Comparison of ENCODE assay signal across 21 cellular contexts in the genomic region with DNA sequence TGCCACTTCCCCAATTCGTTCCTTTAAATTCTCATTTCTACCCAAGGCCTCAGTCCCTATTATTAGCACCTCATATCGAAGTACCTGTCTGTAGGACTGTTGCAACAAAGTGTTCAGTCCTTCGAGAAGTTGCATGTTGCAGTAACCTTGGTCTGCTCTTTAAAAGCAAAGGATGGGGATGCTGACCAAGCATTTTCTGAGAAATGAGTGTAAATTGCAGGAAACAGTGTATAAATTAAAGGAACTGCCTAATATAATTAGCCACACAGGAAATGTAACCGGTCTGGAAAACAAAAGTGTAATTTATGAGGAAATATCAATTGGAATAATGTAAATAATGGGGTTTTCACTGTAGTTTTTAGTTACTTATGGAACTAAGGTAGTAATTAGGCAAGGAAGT.
DNase-seq lines count a peak whose midpoint lies in the region; ATAC-seq, FAIRE-seq and TF ChIP-seq lines count a peak whose summit lies in the region.
"Had no signal": no experiment of that assay in that cellular context is flagged by ENCODE, and none has a peak within 500 bp of the region (broad histone marks: within the 10 kb centered on the region; RNA-seq: fewer than 3 reads in every experiment).

No MANE protein-coding gene starts in this region.

- H3K4me3 ChIP-seq in HepG2 (replicated peaks in 1 of 3; ENCODE audit: insufficient read depth in 1 of 3, low read depth in 2 of 3, low read length in 3 of 3) = no peak overlapping the region
- H3K4me3 ChIP-seq in right lobe of liver = no peak overlapping the region
- no peak overlapping the region for H3K4me3 ChIP-seq in IMR-90 (ENCODE audit: insufficient read depth, low read depth, low read length)
- H3K4me3 ChIP-seq in K562 = no peak overlapping the region
- H3K4me3 ChIP-seq: BLaER1 treated with 17β-estradiol and CSF1 and Interleukin-3, amounts not matched to agents 10 nM and 100 nM had no signal

- no peak for TF ChIP-seq POLR2A in HepG2 (IDR thresholded peaks at IDR 0.05; ENCODE audit: insufficient read depth in 1 of 2, low read depth in 2 of 2, low read length in 2 of 2)
- no peak for TF ChIP-seq POLR2A in right lobe of liver (IDR thresholded peaks at IDR 0.05)
- no peak for TF ChIP-seq POLR2A in IMR-90 (IDR thresholded peaks at IDR 0.05; ENCODE audit: low read depth, low read length)
- no peak for TF ChIP-seq POLR2A in K562 (conservative IDR thresholded peaks at IDR 0.05)

- no peak overlapping the region for H3K23ac ChIP-seq in IMR-90 (ENCODE audit: low read depth, low read length)

- FAIRE-seq in HepG2 (lab: Jason Lieb, UNC) (no peak), K562 (lab: Jason Lieb, UNC) (no peak)
- FAIRE-seq: D721Med, G401.6, GM12891, GM19239 had no signal

- no peak overlapping the region for H2BK5ac ChIP-seq in IMR-90 (ENCODE audit: low read depth, low read length, poor library complexity, severe bottlenecking)

- no peak overlapping the region for H3K56ac ChIP-seq in IMR-90 (ENCODE audit: extremely low read depth, insufficient read depth, low read length)

- H3K14ac ChIP-seq in IMR-90 (replicated peaks; ENCODE audit: low read depth, low read length) = no peak overlapping the region

- no peaks in the 10 kb centered on the region for H3K4me1 ChIP-seq in HepG2 (ENCODE audit: insufficient read depth, low read length)
- peaks cover 0 to 12% (median 3%) of the 10 kb centered on the region in 4 donors for H3K4me1 ChIP-seq in right lobe of liver
- no peaks in the 10 kb centered on the region for H3K4me1 ChIP-seq in IMR-90 (ENCODE audit: control insufficient read depth, insufficient read depth, low read length)
- no peaks in the 10 kb centered on the region for H3K4me1 ChIP-seq in K562 (replicated peaks in 1 of 2; ENCODE audit: control insufficient read depth in 2 of 2, insufficient read depth in 2 of 2, low read length in 2 of 2)
- H3K4me1 ChIP-seq: Caco-2 had no signal

- H3K79me2 ChIP-seq in HepG2 (ENCODE audit: insufficient read depth, low read length) = no peaks in the 10 kb centered on the region
- H3K79me2 ChIP-seq in K562 (ENCODE audit: control insufficient read depth, insufficient read depth, low read length) = no peaks in the 10 kb centered on the region

- no peak overlapping the region for H3K18ac ChIP-seq in IMR-90 (ENCODE audit: low read depth, low read length)

- no peak overlapping the region for H2BK120ac ChIP-seq in IMR-90 (ENCODE audit: low read depth, low read length)

- H2BK15ac ChIP-seq in IMR-90 (ENCODE audit: low read depth, low read length) = no peak overlapping the region

- DNase-seq in HepG2 (ENCODE audit: low spot score) = no peak
- no peak for DNase-seq in right lobe of liver
- no peak for DNase-seq in IMR-90
- DNase-seq in K562 (ENCODE audit: extremely low read depth in 1 of 4, low spot score in 3 of 4) = no peak
- no peak for DNase-seq in HT-29 (ENCODE audit: low spot score)
- DNase-seq in stimulated activated CD4-positive, alpha-beta T cell treated with anti-CD3 and anti-CD28 coated beads, Interleukin-1b, Interleukin-23, amount 100 ng/mL, for 48 hours = no peak
- DNase-seq: AML-193; Caco-2; Calu3; CD4-positive, alpha-beta T cell; CD8-positive, alpha-beta T cell; DMS79 treated with DMSO at 0.1 percent for 48 hours; GF-D8 had no signal

- BruUV-seq in HepG2 (replicated peaks; lab: Mats Ljungman, UMichigan) (no TSS peak), IMR-90 (replicated peaks; lab: Mats Ljungman, UMichigan) (no TSS peak), K562 (replicated peaks; lab: Mats Ljungman, UMichigan) (no TSS peak)

- CTCF ChIA-PET in HepG2 (lab: Yijun Ruan, JAX; ENCODE audit: low intra/inter-chr PET ratio, low total read pairs) (no interaction called here), IMR-90 (lab: Yijun Ruan, JAX) (interaction anchor here (0.7 kb wide), 1 partner anchor 17 kb away, joined by 7 read pairs; no protein-coding TSS in a partner anchor), K562 (lab: Yijun Ruan, JAX; ENCODE audit: low intra/inter-chr PET ratio) (no interaction called here)

- H3K9me1 ChIP-seq in IMR-90 (ENCODE audit: insufficient read depth, low read length) (no peaks in the 10 kb centered on the region), K562 (ENCODE audit: control insufficient read depth, insufficient read depth, low read length) (no peaks in the 10 kb centered on the region)

- no peak overlapping the region for H2AFZ ChIP-seq in HepG2 (ENCODE audit: low read length)
- H2AFZ ChIP-seq in IMR-90 (replicated peaks; ENCODE audit: low read length, poor library complexity) = no peak overlapping the region
- no peak overlapping the region for H2AFZ ChIP-seq in K562 (ENCODE audit: low read depth, low read length)

- H4K8ac ChIP-seq in IMR-90 (ENCODE audit: low read depth in 2 of 2, low read length in 2 of 2) = no peak overlapping the region

- no peak for TF ChIP-seq EP300 in HepG2 (IDR thresholded peaks at IDR 0.05; ENCODE audit: low read depth in 2 of 2, low read length in 2 of 2)
- no peak for TF ChIP-seq EP300 in HepG2 (CRISPR knock-in tag; IDR thresholded peaks at IDR 0.05; ENCODE audit: borderline replicate concordance)
- TF ChIP-seq EP300 in K562 (IDR thresholded peaks at IDR 0.05; ENCODE audit: low read length) = no peak

- H4K20me1 ChIP-seq in HepG2 (ENCODE audit: insufficient read depth, low read length) (no peaks in the 10 kb centered on the region), IMR-90 (ENCODE audit: insufficient read depth, low read length) (no peaks in the 10 kb centered on the region), K562 (replicated peaks; ENCODE audit: control insufficient read depth, insufficient read depth, low read length) (no peaks in the 10 kb centered on the region)
- H4K20me1 ChIP-seq: BLaER1 treated with 17β-estradiol and CSF1 and Interleukin-3, amounts not matched to agents 10 nM and 100 nM had no signal

- H3K4me2 ChIP-seq in HepG2 (ENCODE audit: low read depth, low read length) = no peak overlapping the region
- no peak overlapping the region for H3K4me2 ChIP-seq in IMR-90 (ENCODE audit: low read depth, low read length)
- no peak overlapping the region for H3K4me2 ChIP-seq in K562 (ENCODE audit: insufficient read depth, low read length)

- H3K79me1 ChIP-seq in IMR-90 (ENCODE audit: low read depth in 1 of 2, low read length in 2 of 2) = no peaks in the 10 kb centered on the region

- H3K9ac ChIP-seq in HepG2 (ENCODE audit: insufficient read depth, low read depth, low read length) = no peak overlapping the region
- H3K9ac ChIP-seq in IMR-90 (ENCODE audit: low read depth, low read length) = no peak overlapping the region
- H3K9ac ChIP-seq in K562 (ENCODE audit: insufficient read depth in 1 of 2, low read depth in 2 of 2, low read length in 2 of 2) = no peak overlapping the region
- H3K9ac ChIP-seq: BLaER1 treated with 17β-estradiol and CSF1 and Interleukin-3, amounts not matched to agents 10 nM and 100 nM had no signal

- H3K4ac ChIP-seq in IMR-90 (ENCODE audit: low read depth, low read length) = no peak overlapping the region

- no peak overlapping the region for H2AK5ac ChIP-seq in IMR-90 (ENCODE audit: low read depth, low read length)

- POLR2A ChIA-PET in HepG2 (lab: Yijun Ruan, JAX) (no interaction called here), IMR-90 (lab: Charles Lee; ENCODE audit: unreplicated experiment) (no interaction called here), K562 (lab: Yijun Ruan, JAX) (no interaction called here)

- TF ChIP-seq CTCF in HepG2 (CRISPR knock-in tag; IDR thresholded peaks at IDR 0.05) (no peak), right lobe of liver (IDR thresholded peaks at IDR 0.05) (no peak), IMR-90 (conservative IDR thresholded peaks at IDR 0.05; ENCODE audit: low read depth, low read length) (no peak), K562 (IDR thresholded peaks at IDR 0.05 in 2 of 3, conservative IDR thresholded peaks at IDR 0.05 in 1 of 3; ENCODE audit: insufficient read depth in 2 of 3, low read depth in 1 of 3, low read length in 3 of 3) (no peak)

- H2BK20ac ChIP-seq in IMR-90 (ENCODE audit: low read depth, low read length) = no peak overlapping the region

- H3K27ac ChIP-seq in HepG2 (ENCODE audit: extremely low read length, insufficient read depth, low read length) (no peak overlapping the region), right lobe of liver (no peak overlapping the region), IMR-90 (ENCODE audit: insufficient read depth, low read length) (no peak overlapping the region), K562 (ENCODE audit: extremely low read depth, low read depth, low read length) (no peak overlapping the region)
- H3K27ac ChIP-seq: 22Rv1; BLaER1 treated with 17β-estradiol and CSF1 and Interleukin-3, amounts not matched to agents 10 nM and 100 nM; C4-2B had no signal

- ATAC-seq in HepG2 (no peak), right lobe of liver (no peak), IMR-90 (ENCODE audit: low read depth) (no peak), K562 (no peak), GM19397 (IDR thresholded peaks at IDR 0.05; ENCODE audit: unreplicated experiment) (no peak)
- ATAC-seq: CD8-positive, alpha-beta T cell had no signal

- in situ Hi-C loops in HepG2 (cut with HindIII; ENCODE audit: extremely low pct_ligation_motif_present, low pct_unique_long_range_greater_than_20kb) (no loop called here), IMR-90 (cut with MboI; ENCODE audit: low sequenced_read_pairs) (no loop called here), K562 (cut with MboI) (no loop called here)

- H3K9me3 ChIP-seq in HepG2 (ENCODE audit: low read length) = peaks cover 5% of the 10 kb centered on the region
- H3K9me3 ChIP-seq in right lobe of liver = peaks cover 0 to under 1% (median 0%) of the 10 kb centered on the region in 4 donors
- H3K9me3 ChIP-seq in IMR-90 (ENCODE audit: control insufficient read depth, insufficient read depth, low read length) = no peaks in the 10 kb centered on the region
- H3K9me3 ChIP-seq in K562 (replicated peaks; ENCODE audit: control insufficient read depth, insufficient read depth, low read depth, low read length) = no peaks in the 10 kb centered on the region

- H4K91ac ChIP-seq in IMR-90 (ENCODE audit: insufficient read depth, low read depth, low read length) = no peak overlapping the region

- no peak overlapping the region for H4K5ac ChIP-seq in IMR-90 (ENCODE audit: low read depth, low read length)

- H2AK9ac ChIP-seq in IMR-90 (replicated peaks; ENCODE audit: low read depth, low read length, poor library complexity) = no peak overlapping the region

- dilution Hi-C loops in IMR-90 (cut with HindIII; ENCODE audit: low sequenced_read_pairs, unreplicated experiment) = no loop called here

- peaks cover 0 to 8% of the 10 kb centered on the region in 2 experiments; a peak in 1 of 5 replicates for H3K27me3 ChIP-seq in HepG2 (ENCODE audit: control insufficient read depth in 1 of 2, insufficient read depth in 2 of 2, low read length in 2 of 2)
- H3K27me3 ChIP-seq in right lobe of liver = no peaks in the 10 kb centered on the region
- peaks cover 4% of the 10 kb centered on the region for H3K27me3 ChIP-seq in IMR-90 (ENCODE audit: control insufficient read depth, insufficient read depth, low read length)
- peaks cover 0 to 2% of the 10 kb centered on the region in 2 experiments; a peak in 3 of 5 replicates for H3K27me3 ChIP-seq in K562 (ENCODE audit: control insufficient read depth in 2 of 2, insufficient read depth in 2 of 2, low read length in 2 of 2)
- H3K27me3 ChIP-seq: BLaER1 treated with 17β-estradiol and CSF1 and Interleukin-3, amounts not matched to agents 10 nM and 100 nM had no signal

- 2% methylated on average over 4 of the region's 4 CpGs for WGBS in HepG2 (ENCODE audit: low lambda C conversion rate)
- WGBS in right lobe of liver (ENCODE audit: insufficient coverage, low coverage, low lambda C conversion rate, missing lambda C conversion rate) = 47% methylated on average over 4 of the region's 4 CpGs
- WGBS in IMR-90 (ENCODE audit: extremely low coverage in 2 of 2, insufficient read length in 1 of 2), 2 experiments = 40% methylated on average over 1 of the region's 4 CpGs; no CpG with 5 or more reads in 1 of the 2 experiments
- 1% methylated on average over 4 of the region's 4 CpGs for WGBS in K562 (ENCODE audit: insufficient coverage, low coverage, missing lambda C conversion rate)

- TF ChIP-seq RAD21 in HepG2 (CRISPR knock-in tag; IDR thresholded peaks at IDR 0.05) (no peak), IMR-90 (IDR thresholded peaks at IDR 0.05; ENCODE audit: low read length) (no peak), K562 (CRISPR knock-in tag; conservative IDR thresholded peaks at IDR 0.05 in 1 of 2, IDR thresholded peaks at IDR 0.05 in 1 of 2) (no peak)

- intact Hi-C loops in HepG2 (cut with micrococcal nuclease; ENCODE audit: unreplicated experiment) (no loop called here), right lobe of liver (cut with DNase I) (no loop called here), IMR-90 (cut with micrococcal nuclease) (no loop called here), K562 (cut with micrococcal nuclease) (no loop called here)

- H3K36me3 ChIP-seq in HepG2 (replicated peaks in 1 of 2; ENCODE audit: control insufficient read depth in 1 of 2, insufficient read depth in 2 of 2, low read length in 2 of 2) (no peaks in the 10 kb centered on the region), right lobe of liver (no peaks in the 10 kb centered on the region), IMR-90 (ENCODE audit: control insufficient read depth, insufficient read depth, low read length) (no peaks in the 10 kb centered on the region), K562 (ENCODE audit: control insufficient read depth, insufficient read depth, low read length) (no peaks in the 10 kb centered on the region)
- H3K36me3 ChIP-seq: BLaER1 treated with 17β-estradiol and CSF1 and Interleukin-3, amounts not matched to agents 10 nM and 100 nM had no signal
